In genomic region chr7:194257-194995, GRCh38 we compare ENCODE assay signal across 10 cellular contexts. TPM values are rescaled to one million over a fixed set of nuclear protein-coding genes. Genes with fewer than 3 reads are reported as not detected.
A peak's percentile ranks its signal among the peaks of the same experiment; 100 is the strongest.
DNase-seq lines count a peak whose midpoint lies in the region; ATAC-seq and TF ChIP-seq lines count a peak whose summit lies in the region.
"Had no signal": no experiment of that assay in that cellular context is flagged by ENCODE, and none has a peak within 500 bp of the region (broad histone marks: within the 10 kb centered on the region; RNA-seq: fewer than 3 reads in every experiment).

No MANE protein-coding gene starts in this region.

- H3K4me1 Mint-ChIP-seq in Calu3 (ENCODE audit: low read depth, unreplicated experiment) (peaks cover 8% of the 10 kb centered on the region), T-cell (peaks cover 0 to 3% (median 3%) of the 10 kb centered on the region in 3 donors)
- no peaks in the 10 kb centered on the region for H3K4me1 Mint-ChIP-seq in T-helper 2 cell treated with Interferon-gamma antibody and Interleukin-4, amounts not matched to agents 5 μg/mL and 100 μg/mL, for 36 hours (ENCODE audit: low read depth)

- H3K27ac ChIP-seq in rectal smooth muscle tissue (ENCODE audit: low read depth, low read length), result peak overlapping the region; percentile 70
- no peak overlapping the region for H3K27ac ChIP-seq in foreskin keratinocyte

- peak overlapping the region; percentile 71 for H3K4me3 ChIP-seq in rectal smooth muscle tissue (ENCODE audit: low read length)

- H3K4me3 Mint-ChIP-seq in Calu3 (ENCODE audit: low read depth, unreplicated experiment), result peak overlapping the region; percentile 63
- peak overlapping the region; percentile 39 to 51 (median 47) for H3K4me3 Mint-ChIP-seq in T-cell
- H3K4me3 Mint-ChIP-seq in T-helper 2 cell treated with Interferon-gamma antibody and Interleukin-4, amounts not matched to agents 5 μg/mL and 100 μg/mL, for 36 hours, result no peak overlapping the region
- H3K4me3 Mint-ChIP-seq: activated naive CD8-positive, alpha-beta T cell treated with anti-CD3 and anti-CD28 coated beads, Interleukin-2, amount 10 ng/mL, durations not matched to agents 7 days and 5 days had no signal

- CTCF ChIA-PET in Calu3 (lab: Charles Lee) (interaction anchor here (0.6 kb wide), 1 partner anchor 377 kb away, joined by 3 read pairs; no protein-coding TSS in a partner anchor), T-cell (lab: Charles Lee) (no interaction called here)

- peaks cover 85% of the 10 kb centered on the region for H3K27me3 Mint-ChIP-seq in Calu3 (ENCODE audit: unreplicated experiment)
- peaks cover 31 to 51% of the 10 kb centered on the region in 2 donors for H3K27me3 Mint-ChIP-seq in T-cell
- H3K27me3 Mint-ChIP-seq in T-helper 2 cell treated with Interferon-gamma antibody and Interleukin-4, amounts not matched to agents 5 μg/mL and 100 μg/mL, for 36 hours (ENCODE audit: low read depth), result peaks cover 38% of the 10 kb centered on the region

- H3K27me3 ChIP-seq in rectal smooth muscle tissue (ENCODE audit: control insufficient read depth, insufficient read depth, low read length) (peaks cover 8% of the 10 kb centered on the region), foreskin keratinocyte (no peaks in the 10 kb centered on the region)

- TF ChIP-seq CTCF in Calu3 (IDR thresholded peaks at IDR 0.05; ENCODE audit: unreplicated experiment) (no peak), foreskin keratinocyte (conservative IDR thresholded peaks at IDR 0.05) (no peak)

- H3K9ac ChIP-seq in rectal smooth muscle tissue (ENCODE audit: low read length), result peak overlapping the region; percentile 32

- H3K9me3 Mint-ChIP-seq in Calu3 (ENCODE audit: low read depth, unreplicated experiment), result no peaks in the 10 kb centered on the region
- no peaks in the 10 kb centered on the region for H3K9me3 Mint-ChIP-seq in T-cell
- H3K9me3 Mint-ChIP-seq in T-helper 2 cell treated with Interferon-gamma antibody and Interleukin-4, amounts not matched to agents 5 μg/mL and 100 μg/mL, for 36 hours, result no peaks in the 10 kb centered on the region
- H3K9me3 Mint-ChIP-seq: activated naive CD8-positive, alpha-beta T cell treated with anti-CD3 and anti-CD28 coated beads, Interleukin-2, amount 10 ng/mL, durations not matched to agents 7 days and 5 days had no signal

- BruUV-seq in Calu3 (replicated peaks; lab: Mats Ljungman, UMichigan), result no TSS peak

- ATAC-seq in T-cell (replicated peaks in 1 of 4) (no peak), foreskin keratinocyte (no peak), GM21786 (IDR thresholded peaks at IDR 0.05; ENCODE audit: unreplicated experiment) (no peak)

- no peak for DNase-seq in Calu3
- no peak for DNase-seq in T-cell
- peak; percentile 63 for DNase-seq in hepatic stellate cell (ENCODE audit: low spot score)
- no peak for DNase-seq in foreskin keratinocyte
- no peak for DNase-seq in superior temporal gyrus (ENCODE audit: extremely low spot score)
- DNase-seq in T-helper 2 cell treated with Interferon-gamma antibody and Interleukin-4, amounts not matched to agents 5 μg/mL and 100 μg/mL, for 36 hours (ENCODE audit: low spot score), result no peak
- DNase-seq: activated naive CD8-positive, alpha-beta T cell treated with anti-CD3 and anti-CD28 coated beads, Interleukin-2, amount 10 ng/mL, durations not matched to agents 7 days and 5 days; NCI-H2081 treated with DMSO at 0.1 percent for 48 hours had no signal

- peaks cover 22% of the 10 kb centered on the region for H3K36me3 ChIP-seq in rectal smooth muscle tissue (ENCODE audit: control insufficient read depth, insufficient read depth, low read length)

- POLR2A ChIA-PET in T-cell (lab: Charles Lee), result no interaction called here

- H3K36me3 Mint-ChIP-seq in Calu3 (ENCODE audit: insufficient read depth, unreplicated experiment) (peaks cover 11% of the 10 kb centered on the region), T-cell (no peaks in the 10 kb centered on the region)
- H3K36me3 Mint-ChIP-seq in T-helper 2 cell treated with Interferon-gamma antibody and Interleukin-4, amounts not matched to agents 5 μg/mL and 100 μg/mL, for 36 hours (ENCODE audit: low read depth), result no peaks in the 10 kb centered on the region
- H3K36me3 Mint-ChIP-seq: activated naive CD8-positive, alpha-beta T cell treated with anti-CD3 and anti-CD28 coated beads, Interleukin-2, amount 10 ng/mL, durations not matched to agents 7 days and 5 days had no signal

- no peak overlapping the region for H3K27ac Mint-ChIP-seq in Calu3 (ENCODE audit: unreplicated experiment)
- H3K27ac Mint-ChIP-seq in T-cell, result no peak overlapping the region
- H3K27ac Mint-ChIP-seq in T-helper 2 cell treated with Interferon-gamma antibody and Interleukin-4, amounts not matched to agents 5 μg/mL and 100 μg/mL, for 36 hours, result no peak overlapping the region
- H3K27ac Mint-ChIP-seq: activated naive CD8-positive, alpha-beta T cell treated with anti-CD3 and anti-CD28 coated beads, Interleukin-2, amount 10 ng/mL, durations not matched to agents 7 days and 5 days had no signal

- H3K4me1 ChIP-seq in rectal smooth muscle tissue (ENCODE audit: control insufficient read depth, insufficient read depth, low read length), result peaks cover 31% of the 10 kb centered on the region
- H3K4me1 ChIP-seq in foreskin keratinocyte, result no peaks in the 10 kb centered on the region

- intact Hi-C loops in Calu3 (cut with micrococcal nuclease; ENCODE audit: unreplicated experiment), result no loop called here

RNA-seq across cellular contexts. Expression of gene FAM20C, which starts 2.1 kb away (rescaled TPM):
- 4.9 and 9.1 TPM in 2 replicates for total RNA-seq in Calu3 (2022)
- total RNA-seq in T-cell, result 1 to 10 TPM in 3 of 5 donors, under 1 TPM in 2; 0.18 to 2.0 (median 1.2) TPM
- total RNA-seq in foreskin keratinocyte, result 17.5 and 18.2 TPM in 2 replicates
- 20.6 and 22.9 TPM in 2 replicates for polyA plus RNA-seq in foreskin keratinocyte
